ENCODE assay signal across 8 cellular contexts in genomic region chr6:3455490-3456394, GRCh38. TPM values are rescaled to one million over a fixed set of nuclear protein-coding genes. Genes with fewer than 3 reads are reported as not detected.
DNase-seq lines count a peak whose midpoint lies in the region; ATAC-seq, FAIRE-seq and TF ChIP-seq lines count a peak whose summit lies in the region.

No MANE protein-coding gene starts in this region.

- no peak overlapping the region for H3K27ac Mint-ChIP-seq in endodermal cell

- BruUV-seq in PC-3 (replicated peaks; lab: Mats Ljungman, UMichigan), result no TSS peak

- H3K9me3 Mint-ChIP-seq in endodermal cell, result no peaks in the 10 kb centered on the region

- POLR2A ChIA-PET in PC-3 (lab: Charles Lee; ENCODE audit: unreplicated experiment), result interaction anchor here (0.7 kb wide), 1 partner anchor 98 kb away, joined by 3 read pairs; no protein-coding TSS in a partner anchor

- H3K9me3 ChIP-seq in PC-3 (ENCODE audit: low read length) (no peaks in the 10 kb centered on the region), endodermal cell (ENCODE audit: control insufficient read depth, low read length) (no peaks in the 10 kb centered on the region), mucosa of stomach (ENCODE audit: control insufficient read depth, low read length) (no peaks in the 10 kb centered on the region)

- peaks cover 26% of the 10 kb centered on the region for H3K27me3 Mint-ChIP-seq in endodermal cell (ENCODE audit: insufficient read depth)

- H3K36me3 Mint-ChIP-seq in endodermal cell (ENCODE audit: low read depth), result peaks cover 2% of the 10 kb centered on the region

- peak overlapping the region; percentile 67 for H2AFZ ChIP-seq in PC-3 (ENCODE audit: low read length)

- peaks cover 18% of the 10 kb centered on the region for H3K4me1 ChIP-seq in PC-3 (ENCODE audit: insufficient read depth, low read length)
- H3K4me1 ChIP-seq in endodermal cell (ENCODE audit: control insufficient read depth, insufficient read depth, low read length), result peaks cover 2% of the 10 kb centered on the region
- peaks cover 9% of the 10 kb centered on the region for H3K4me1 ChIP-seq in mucosa of stomach (ENCODE audit: control insufficient read depth, insufficient read depth, low read length)

- no peaks in the 10 kb centered on the region for H3K27me3 ChIP-seq in PC-3 (ENCODE audit: low read length)
- peaks cover 64% of the 10 kb centered on the region for H3K27me3 ChIP-seq in endodermal cell (ENCODE audit: control insufficient read depth, insufficient read depth, low read length, poor library complexity, severe bottlenecking)
- peaks cover 3% of the 10 kb centered on the region for H3K27me3 ChIP-seq in mucosa of stomach (ENCODE audit: control insufficient read depth, insufficient read depth, low read length)

- H3K4me2 ChIP-seq in PC-3 (ENCODE audit: low read length), result peak overlapping the region; percentile 97

- peak; percentile 6 for ATAC-seq in PC-3
- ATAC-seq in HG03095 (IDR thresholded peaks at IDR 0.05; ENCODE audit: unreplicated experiment), result no peak
- no peak for ATAC-seq in HG03521 (IDR thresholded peaks at IDR 0.05; ENCODE audit: unreplicated experiment)
- ATAC-seq in HG03135 (IDR thresholded peaks at IDR 0.05; ENCODE audit: unreplicated experiment), result no peak

- H3K9ac ChIP-seq in PC-3 (ENCODE audit: low read length) (peak overlapping the region; percentile 73), endodermal cell (ENCODE audit: extremely low read depth, low read length, poor library complexity, severe bottlenecking) (no peak overlapping the region), mucosa of stomach (ENCODE audit: low read length) (peak overlapping the region; percentile 75)

- TF ChIP-seq CTCF in GM12865 (IDR thresholded peaks at IDR 0.05; ENCODE audit: insufficient read depth, low read depth, low read length, missing control alignments) (no peak), PC-3 (conservative IDR thresholded peaks at IDR 0.05; ENCODE audit: low read depth, low read length) (no peak), endodermal cell (conservative IDR thresholded peaks at IDR 0.05) (no peak)

- no peak overlapping the region for H3K4me3 Mint-ChIP-seq in endodermal cell

- H3K27ac ChIP-seq in PC-3 (ENCODE audit: low read length) (no peak overlapping the region), endodermal cell (ENCODE audit: low read depth, low read length) (no peak overlapping the region)

- no peak for FAIRE-seq in RCC 7860 (lab: Jason Lieb, UNC)

- H3K79me2 ChIP-seq in PC-3 (ENCODE audit: low read length), result peaks cover 17% of the 10 kb centered on the region

- CTCF ChIA-PET in PC-3 (lab: Charles Lee), result interaction anchor here (0.9 kb wide), 1 partner anchor 55 kb away, joined by 4 read pairs; no protein-coding TSS in a partner anchor

- H3K36me3 ChIP-seq in PC-3 (ENCODE audit: low read depth, low read length), result no peaks in the 10 kb centered on the region
- H3K36me3 ChIP-seq in endodermal cell (ENCODE audit: control insufficient read depth, insufficient read depth, low read length), result no peaks in the 10 kb centered on the region
- H3K36me3 ChIP-seq in mucosa of stomach (ENCODE audit: control insufficient read depth, insufficient read depth, low read length), result no peaks in the 10 kb centered on the region

- intact Hi-C loops in PC-3 (cut with micrococcal nuclease), result loop anchor here (1.0 to 5.0 kb wide), 8 partner anchors 17 to 277 kb away; no protein-coding TSS in a partner anchor

- 0 out of 2 replicates have a peak, but pooled peaks cover 5% of the 10 kb centered on the region for H4K20me1 ChIP-seq in PC-3 (ENCODE audit: low read length)

- peak overlapping the region; percentile 18 for H3K4me3 ChIP-seq in GM12865 (ENCODE audit: low read depth, low read length)
- peak overlapping the region; percentile 89 for H3K4me3 ChIP-seq in PC-3 (ENCODE audit: low read length)
- peak overlapping the region; percentile 82 for H3K4me3 ChIP-seq in endodermal cell (ENCODE audit: low read length)
- H3K4me3 ChIP-seq in mucosa of stomach (ENCODE audit: low read length), result peak overlapping the region; percentile 97

- H3K4me1 Mint-ChIP-seq in endodermal cell, result peaks cover 18% of the 10 kb centered on the region

- H3F3A ChIP-seq in PC-3 (ENCODE audit: low read length, unreplicated experiment), result no peaks in the 10 kb centered on the region

- DNase-seq in GM12865 (ENCODE audit: low read depth) (no peak), PC-3 (no peak), endodermal cell (peak; percentile 82), RCC 7860 (ENCODE audit: low spot score) (no peak)

- WGBS in endodermal cell (ENCODE audit: insufficient coverage in 1 of 2, insufficient read length in 1 of 2), 2 experiments, result 0% methylated on average over 28 to 61 of the region's 61 CpGs

- H3K9me2 ChIP-seq in PC-3 (replicated peaks; ENCODE audit: low read length), result no peaks in the 10 kb centered on the region

RNA-seq across cellular contexts. Expression of gene SLC22A23, which starts 1.1 kb away (rescaled TPM):
- total RNA-seq in PC-3 (2014; rRNA removed), result 5.7 and 8.2 TPM in 2 replicates
- 10 to 100 TPM; 11.1 to 13.3 TPM for total RNA-seq in endodermal cell
- 21.0 TPM for polyA plus RNA-seq in endodermal cell (2013, experiment 1 of 2)
- 18.4 TPM for polyA plus RNA-seq in endodermal cell (2013, experiment 2 of 2)

Comparison
In these comparisons a context has a peak if more than half of its experiments do, and no peak if none do; other contexts are left out.
1. H3K4me3 ChIP-seq: peak in every context shown above with its lines; median percentile 97 in mucosa of stomach; 89 in PC-3; 82 in endodermal cell; 18 in GM12865.